In the genomic region with DNA sequence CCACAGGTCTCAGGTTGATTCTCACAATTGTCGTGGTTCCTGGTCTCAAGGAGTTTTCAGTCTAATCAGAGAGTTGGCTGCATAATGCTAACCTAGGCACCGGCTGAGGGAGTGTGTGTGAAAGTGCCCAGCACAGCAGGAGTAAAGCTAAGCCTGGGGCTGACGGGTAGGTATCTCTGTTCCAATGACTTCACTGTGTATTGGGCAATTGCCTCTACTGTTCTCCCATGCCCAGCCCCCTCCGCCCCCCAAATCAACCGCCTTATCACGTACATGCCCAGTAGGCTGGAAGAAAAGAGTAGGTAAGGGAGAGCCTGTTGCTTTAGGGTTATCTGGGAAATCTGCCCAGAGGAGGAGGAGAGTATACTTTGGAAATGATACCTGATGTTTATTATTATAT, we compare ENCODE assay signal across 12 cellular contexts. TPM values are rescaled to one million over a fixed set of nuclear protein-coding genes. Genes with fewer than 3 reads are reported as not detected.
DNase-seq lines count a peak whose midpoint lies in the region; ATAC-seq and TF ChIP-seq lines count a peak whose summit lies in the region.
"Had no signal": no experiment of that assay in that cellular context is flagged by ENCODE, and none has a peak within 500 bp of the region (broad histone marks: within the 10 kb centered on the region; RNA-seq: fewer than 3 reads in every experiment).

No MANE protein-coding gene starts in this region.

- H3K9me3 ChIP-seq in ascending aorta (no peaks in the 10 kb centered on the region), muscle layer of colon (ENCODE audit: low read length) (no peaks in the 10 kb centered on the region), upper lobe of left lung (no peaks in the 10 kb centered on the region)

- H3K27me3 ChIP-seq in ascending aorta (no peaks in the 10 kb centered on the region), muscle layer of colon (ENCODE audit: control insufficient read depth in 1 of 2, insufficient read depth in 2 of 2, low read length in 2 of 2) (no peaks in the 10 kb centered on the region), upper lobe of left lung (no peaks in the 10 kb centered on the region)

- H3K4me1 ChIP-seq in ascending aorta = peaks cover 43 to 74% of the 10 kb centered on the region in 2 donors
- peaks cover 84% of the 10 kb centered on the region for H3K4me1 ChIP-seq in muscle layer of colon (ENCODE audit: insufficient read depth, low read length)
- peaks cover 27 to 43% (median 33%) of the 10 kb centered on the region in 4 donors for H3K4me1 ChIP-seq in upper lobe of left lung

- WGBS in upper lobe of left lung, 2 donors = 76 to 88% methylated on average over 6 of the region's 6 CpGs

- ATAC-seq in activated naive CD4-positive, alpha-beta T cell treated with anti-CD3 and anti-CD28 coated beads, Interleukin-2, amount 50 U/mL, for 72 hours = no peak
- ATAC-seq in upper lobe of left lung (ENCODE audit: low FRiP score in 2 of 2) = no peak

- H3K9me3 Mint-ChIP-seq in activated naive CD4-positive, alpha-beta T cell treated with anti-CD3 and anti-CD28 coated beads, Interleukin-2, amount 50 U/mL, for 72 hours = peaks cover 0 to 14% of the 10 kb centered on the region in 2 donors

- H3K9ac ChIP-seq in muscle layer of colon (ENCODE audit: low read length) = no peak overlapping the region

- no peak for DNase-seq in activated naive CD4-positive, alpha-beta T cell treated with anti-CD3 and anti-CD28 coated beads, Interleukin-2, amount 50 U/mL, for 72 hours (ENCODE audit: low spot score in 2 of 2)
- no peak for DNase-seq in activated naive CD4-positive, alpha-beta T cell treated with Interleukin-2 at 50 U/mL for 16 hours
- DNase-seq in ascending aorta (ENCODE audit: low spot score in 2 of 2) (peak in 1 of 2 donors; percentile 77), upper lobe of left lung (no peak), pons (ENCODE audit: low spot score) (no peak), NOMO-1 treated with DMSO at 0.1 percent for 48 hours (lab: John Stamatoyannopoulos, UW; ENCODE audit: unreplicated experiment) (no peak), amniotic stem cell (lab: John Stamatoyannopoulos, UW) (no peak)
- DNase-seq: activated gamma-delta T cell, head of caudate nucleus, NCI-H2107 had no signal

- H3K27ac ChIP-seq in ascending aorta (peak overlapping the region; percentile 91 to 92), muscle layer of colon (ENCODE audit: low read depth, low read length) (peak overlapping the region; percentile 44), upper lobe of left lung (peak overlapping the region in 3 of 4 donors; percentile 50 to 83 (median 76))

- no peak for TF ChIP-seq EP300 in upper lobe of left lung (IDR thresholded peaks at IDR 0.05)

- no peak for TF ChIP-seq CTCF in ascending aorta (IDR thresholded peaks at IDR 0.05)
- no peak for TF ChIP-seq CTCF in upper lobe of left lung (IDR thresholded peaks at IDR 0.05)

- peak overlapping the region; percentile 7 to 61 for H3K27ac Mint-ChIP-seq in activated naive CD4-positive, alpha-beta T cell treated with anti-CD3 and anti-CD28 coated beads, Interleukin-2, amount 50 U/mL, for 72 hours
- H3K27ac Mint-ChIP-seq: B cell had no signal

- H3K36me3 Mint-ChIP-seq in activated naive CD4-positive, alpha-beta T cell treated with anti-CD3 and anti-CD28 coated beads, Interleukin-2, amount 50 U/mL, for 72 hours = peaks cover 21 to 49% of the 10 kb centered on the region in 2 donors

- no peak for TF ChIP-seq POLR2A in upper lobe of left lung (IDR thresholded peaks at IDR 0.05)

- peak overlapping the region in 1 of 2 donors; percentile 28 for H3K4me3 ChIP-seq in ascending aorta
- H3K4me3 ChIP-seq in muscle layer of colon (ENCODE audit: low read depth in 1 of 2, low read length in 2 of 2) = no peak overlapping the region
- H3K4me3 ChIP-seq in upper lobe of left lung = no peak overlapping the region

- intact Hi-C loops in ascending aorta (cut with DNase I) = loop anchor here (2.0 to 10.0 kb wide), 7 partner anchors 36 to 483 kb away; a partner anchor contains a TSS

- peaks cover 10 to 19% of the 10 kb centered on the region in 2 donors for H3K36me3 ChIP-seq in ascending aorta
- peaks cover 7% of the 10 kb centered on the region for H3K36me3 ChIP-seq in muscle layer of colon (ENCODE audit: insufficient read depth, low read length)
- peaks cover 0 to 24% (median 2%) of the 10 kb centered on the region in 4 donors for H3K36me3 ChIP-seq in upper lobe of left lung

RNA-seq across cellular contexts. Expression of a gene that starts 54.7 kb away (rescaled TPM):
- total RNA-seq in activated naive CD4-positive, alpha-beta T cell treated with anti-CD3 and anti-CD28 coated beads, Interleukin-2, amount 50 U/mL, for 72 hours = 100 to 1,000 TPM; 114 to 146 TPM
- total RNA-seq in ascending aorta (17.8 TPM), upper lobe of left lung (10 to 100 TPM; 25.0 to 54.6 (median 41.6) TPM)

RNA-seq across cellular contexts. Expression of a gene that starts 54.7 kb away (rescaled TPM):
- 10 to 100 TPM; 35.8 to 77.1 TPM for total RNA-seq in activated naive CD4-positive, alpha-beta T cell treated with anti-CD3 and anti-CD28 coated beads, Interleukin-2, amount 50 U/mL, for 72 hours
- total RNA-seq in ascending aorta (8.4 TPM), upper lobe of left lung (10 to 100 TPM; 12.1 to 40.8 (median 13.7) TPM)
